In genomic region chr7:152911904-152912303, GRCh38 we compare ENCODE assay signal across 17 cellular contexts.
"Had no signal": no experiment of that assay in that cellular context is flagged by ENCODE, and none has a peak within 500 bp of the region (broad histone marks: within the 10 kb centered on the region; RNA-seq: fewer than 3 reads in every experiment).

No MANE protein-coding gene starts in this region.

- H3K4me1 Mint-ChIP-seq: naive B cell had no signal

- H3K9me3 Mint-ChIP-seq: naive B cell, nephron had no signal

- H3K36me3 Mint-ChIP-seq: naive B cell had no signal

- H3K27ac ChIP-seq: dorsolateral prefrontal cortex, hepatocyte, psoas muscle, tibial artery, upper lobe of left lung, vagina had no signal

- DNase-seq: cortex of kidney; dorsolateral prefrontal cortex; effector CD8-positive, alpha-beta T cell; foreskin melanocyte; left colon; left ventricle myocardium superior; mesendoderm; naive B cell; psoas muscle; small intestine; stimulated activated CD4-positive, alpha-beta T cell treated with anti-CD3 and anti-CD28 coated beads, Interleukin-12 subunit alpha, Interleukin-12 subunit beta, amount 100 ng/mL, for 4 hours; stimulated activated naive CD4-positive, alpha-beta T cell treated with Interleukin-2 at 50 U/mL for 16 hours; tibial artery; upper lobe of left lung had no signal

- H3K27me3 Mint-ChIP-seq: naive B cell had no signal

- H3K4me3 ChIP-seq: dorsolateral prefrontal cortex, hepatocyte, psoas muscle, tibial artery, upper lobe of left lung, vagina had no signal

- H3K79me2 ChIP-seq: hepatocyte had no signal

- H3K4me1 ChIP-seq: psoas muscle, tibial artery, upper lobe of left lung, vagina had no signal

- H3K36me3 ChIP-seq: tibial artery, upper lobe of left lung, vagina had no signal

- H3K4me3 Mint-ChIP-seq: naive B cell, nephron had no signal

- H3K27me3 ChIP-seq: dorsolateral prefrontal cortex, hepatocyte, tibial artery, upper lobe of left lung, vagina had no signal

- ATAC-seq: left colon, left ventricle myocardium superior, psoas muscle had no signal

- H3K4me2 ChIP-seq: hepatocyte had no signal

- H2AFZ ChIP-seq: hepatocyte had no signal

- H3K27ac Mint-ChIP-seq: naive B cell had no signal
